In the genomic region with DNA sequence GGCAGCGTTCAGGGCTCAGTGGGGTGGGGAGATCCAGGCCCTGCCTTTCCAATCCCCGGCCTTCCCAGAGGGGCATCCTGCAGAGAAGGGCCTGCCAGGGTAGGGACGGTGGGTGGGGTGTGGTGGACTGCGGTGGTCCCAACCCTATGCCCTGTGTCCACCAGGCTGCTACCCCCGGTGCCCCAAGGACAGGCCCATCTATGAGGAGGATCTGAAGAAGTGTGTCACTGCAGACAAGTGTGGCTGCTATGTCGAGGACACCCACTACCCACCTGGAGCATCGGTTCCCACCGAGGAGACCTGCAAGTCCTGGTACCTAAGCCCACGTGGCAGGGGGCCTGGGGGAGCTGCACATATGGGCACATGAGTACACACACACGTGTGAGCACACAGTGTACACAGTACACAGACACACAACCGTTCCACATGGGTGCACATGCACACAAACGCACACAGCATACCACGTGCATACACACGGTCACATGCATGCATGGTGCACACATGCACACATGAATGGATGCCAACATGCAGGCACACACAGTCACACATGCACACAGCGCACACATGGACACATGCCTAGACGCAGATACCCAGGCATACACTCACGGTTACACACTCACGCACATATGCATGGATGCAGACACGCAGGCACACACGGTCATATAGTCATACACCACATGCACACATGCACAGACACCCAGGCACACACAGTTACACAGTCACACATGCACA, we compare ENCODE assay signal across 1 cellular context.
TF ChIP-seq lines count a peak whose summit lies in the region.

No MANE protein-coding gene starts in this region.

TF ChIP-seq in GM12878, 131 proteins besides CTCF, POLR2A, EP300 and RAD21:
- TF ChIP-seq FOS (IDR thresholded peaks at IDR 0.05; ENCODE audit: borderline replicate concordance, extremely low read depth, insufficient read length), result no peak
- TF ChIP-seq, protein P1, sequence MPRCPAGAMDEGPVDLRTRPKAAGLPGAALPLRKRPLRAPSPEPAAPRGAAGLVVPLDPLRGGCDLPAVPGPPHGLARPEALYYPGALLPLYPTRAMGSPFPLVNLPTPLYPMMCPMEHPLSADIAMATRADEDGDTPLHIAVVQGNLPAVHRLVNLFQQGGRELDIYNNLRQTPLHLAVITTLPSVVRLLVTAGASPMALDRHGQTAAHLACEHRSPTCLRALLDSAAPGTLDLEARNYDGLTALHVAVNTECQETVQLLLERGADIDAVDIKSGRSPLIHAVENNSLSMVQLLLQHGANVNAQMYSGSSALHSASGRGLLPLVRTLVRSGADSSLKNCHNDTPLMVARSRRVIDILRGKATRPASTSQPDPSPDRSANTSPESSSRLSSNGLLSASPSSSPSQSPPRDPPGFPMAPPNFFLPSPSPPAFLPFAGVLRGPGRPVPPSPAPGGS (IDR thresholded peaks at IDR 0.05; ENCODE audit: borderline replicate concordance, insufficient read depth, low read depth, low read length, poor library complexity, severe bottlenecking), result peak; percentile 82
- TF ChIP-seq, protein P2, sequence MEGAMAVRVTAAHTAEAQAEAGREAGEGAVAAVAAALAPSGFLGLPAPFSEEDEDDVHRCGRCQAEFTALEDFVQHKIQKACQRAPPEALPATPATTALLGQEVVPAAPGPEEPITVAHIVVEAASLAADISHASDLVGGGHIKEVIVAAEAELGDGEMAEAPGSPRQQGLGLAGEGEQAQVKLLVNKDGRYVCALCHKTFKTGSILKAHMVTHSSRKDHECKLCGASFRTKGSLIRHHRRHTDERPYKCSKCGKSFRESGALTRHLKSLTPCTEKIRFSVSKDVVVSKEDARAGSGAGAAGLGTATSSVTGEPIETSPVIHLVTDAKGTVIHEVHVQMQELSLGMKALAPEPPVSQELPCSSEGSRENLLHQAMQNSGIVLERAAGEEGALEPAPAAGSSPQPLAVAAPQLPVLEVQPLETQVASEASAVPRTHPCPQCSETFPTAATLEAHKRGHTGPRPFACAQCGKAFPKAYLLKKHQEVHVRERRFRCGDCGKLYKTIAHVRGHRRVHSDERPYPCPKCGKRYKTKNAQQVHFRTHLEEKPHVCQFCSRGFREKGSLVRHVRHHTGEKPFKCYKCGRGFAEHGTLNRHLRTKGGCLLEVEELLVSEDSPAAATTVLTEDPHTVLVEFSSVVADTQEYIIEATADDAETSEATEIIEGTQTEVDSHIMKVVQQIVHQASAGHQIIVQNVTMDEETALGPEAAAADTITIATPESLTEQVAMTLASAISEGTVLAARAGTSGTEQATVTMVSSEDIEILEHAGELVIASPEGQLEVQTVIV (IDR thresholded peaks at IDR 0.05; ENCODE audit: borderline replicate concordance, partially characterized antibody), result no peak
- no peak for TF ChIP-seq KDM1A (IDR thresholded peaks at IDR 0.05; ENCODE audit: borderline replicate concordance)
